25 cellular contexts compared by ENCODE assay signal in genomic region chr2:60972889-60973656, GRCh38. TPM values are rescaled to one million over a fixed set of nuclear protein-coding genes. Genes with fewer than 3 reads are reported as not detected.
DNase-seq lines count a peak whose midpoint lies in the region; ATAC-seq and TF ChIP-seq lines count a peak whose summit lies in the region.
"Had no signal": no experiment of that assay in that cellular context is flagged by ENCODE, and none has a peak within 500 bp of the region (broad histone marks: within the 10 kb centered on the region; RNA-seq: fewer than 3 reads in every experiment).

No MANE protein-coding gene starts in this region.

- TF ChIP-seq CTCF in activated B cell treated with CpG ODN at 0.5 μM for 24 hours (IDR thresholded peaks at IDR 0.05) (no peak), mucosa of descending colon (IDR thresholded peaks at IDR 0.05) (no peak), right atrium auricular region (IDR thresholded peaks at IDR 0.05) (no peak), A673 (conservative IDR thresholded peaks at IDR 0.05; ENCODE audit: low read depth, low read length) (no peak)

- BruUV-seq in A673 (replicated peaks; lab: Mats Ljungman, UMichigan), result no TSS peak

- peaks cover 88% of the 10 kb centered on the region for H3K4me1 Mint-ChIP-seq in activated B cell treated with CpG ODN at 0.5 μM for 24 hours

- H3K4me1 ChIP-seq in mucosa of descending colon (ENCODE audit: low read depth) (peaks cover 3% of the 10 kb centered on the region), right atrium auricular region (no peaks in the 10 kb centered on the region), A673 (ENCODE audit: insufficient read depth, low read length, poor library complexity, severe bottlenecking) (no peaks in the 10 kb centered on the region)
- H3K4me1 ChIP-seq: HAP-1, psoas muscle, SJCRH30 had no signal

- peak overlapping the region; percentile 73 for H3K4me3 Mint-ChIP-seq in activated B cell treated with CpG ODN at 0.5 μM for 24 hours
- H3K4me3 Mint-ChIP-seq: activated CD4-positive, alpha-beta T cell treated with anti-CD3 and anti-CD28 coated beads, Interleukin-2, amount 10 ng/mL, durations not matched to agents 7 days and 5 days; stimulated activated effector memory CD8-positive, alpha-beta T cell treated with anti-CD3 and anti-CD28 coated beads, Interleukin-12 subunit alpha, Interleukin-12 subunit beta, amount 100 ng/mL, for 72 hours had no signal

- no peaks in the 10 kb centered on the region for H3K27me3 Mint-ChIP-seq in activated B cell treated with CpG ODN at 0.5 μM for 24 hours
- H3K27me3 Mint-ChIP-seq: activated CD4-positive, alpha-beta T cell treated with anti-CD3 and anti-CD28 coated beads, Interleukin-2, amount 10 ng/mL, durations not matched to agents 7 days and 5 days had no signal

- ATAC-seq in GM18861 (IDR thresholded peaks at IDR 0.05; ENCODE audit: unreplicated experiment), result peak; percentile 7
- ATAC-seq in HG02885 (IDR thresholded peaks at IDR 0.05; ENCODE audit: poor library complexity, unreplicated experiment), result peak; percentile 2
- no peak for ATAC-seq in activated B cell treated with CpG ODN at 0.5 μM for 24 hours (ENCODE audit: low read depth)
- ATAC-seq in mucosa of descending colon, result peak; percentile 16
- no peak for ATAC-seq in activated naive CD4-positive, alpha-beta T cell treated with anti-CD3 and anti-CD28 coated beads, Interleukin-2, amount 50 U/mL, for 72 hours
- ATAC-seq: left ventricle myocardium superior; psoas muscle; stimulated activated effector memory CD8-positive, alpha-beta T cell treated with anti-CD3 and anti-CD28 coated beads, Interleukin-12 subunit alpha, Interleukin-12 subunit beta, amount 100 ng/mL, for 72 hours had no signal

- no peak for DNase-seq in activated B cell treated with CpG ODN at 0.5 μM for 24 hours
- DNase-seq in mucosa of descending colon, result peak in 1 of 3 donors; percentile 55
- DNase-seq in activated naive CD4-positive, alpha-beta T cell treated with anti-CD3 and anti-CD28 coated beads, Interleukin-2, amount 50 U/mL, for 72 hours (ENCODE audit: low spot score in 2 of 2), result no peak
- DNase-seq in right atrium auricular region (ENCODE audit: low spot score), result no peak
- DNase-seq in A673 (ENCODE audit: low spot score), result no peak
- DNase-seq in cardiac septum (ENCODE audit: low spot score), result no peak
- DNase-seq: activated CD4-positive, alpha-beta T cell treated with anti-CD3 and anti-CD28 coated beads, Interleukin-2, amount 10 ng/mL, durations not matched to agents 7 days and 5 days; cerebellar nuclear complex; erythroblast; foreskin melanocyte; hippocampal formation; left ventricle myocardium superior; NCI-H1105; NCI-H2081; NCI-H446; Peyer's patch; psoas muscle; SJCRH30; stimulated activated CD4-positive, alpha-beta T cell treated with anti-CD3 and anti-CD28 coated beads, Interleukin-1b, Interleukin-23, amount 100 ng/mL, for 48 hours; T-helper 1 cell had no signal

- H3K36me3 ChIP-seq in mucosa of descending colon (ENCODE audit: low read depth) (no peaks in the 10 kb centered on the region), right atrium auricular region (no peaks in the 10 kb centered on the region), A673 (ENCODE audit: insufficient read depth, low read length, poor library complexity, severe bottlenecking) (no peaks in the 10 kb centered on the region)
- H3K36me3 ChIP-seq: HAP-1, Peyer's patch, SJCRH30 had no signal

- H3K27ac Mint-ChIP-seq in activated B cell treated with CpG ODN at 0.5 μM for 24 hours, result peak overlapping the region; percentile 96
- H3K27ac Mint-ChIP-seq in activated naive CD4-positive, alpha-beta T cell treated with anti-CD3 and anti-CD28 coated beads, Interleukin-2, amount 50 U/mL, for 72 hours, result peak overlapping the region in 1 of 2 donors; percentile 41
- H3K27ac Mint-ChIP-seq: activated CD4-positive, alpha-beta T cell treated with anti-CD3 and anti-CD28 coated beads, Interleukin-2, amount 10 ng/mL, durations not matched to agents 7 days and 5 days; stimulated activated effector memory CD8-positive, alpha-beta T cell treated with anti-CD3 and anti-CD28 coated beads, Interleukin-12 subunit alpha, Interleukin-12 subunit beta, amount 100 ng/mL, for 72 hours had no signal

- H3K9me3 ChIP-seq in mucosa of descending colon, result no peaks in the 10 kb centered on the region
- no peaks in the 10 kb centered on the region for H3K9me3 ChIP-seq in right atrium auricular region
- no peaks in the 10 kb centered on the region for H3K9me3 ChIP-seq in A673 (ENCODE audit: low read depth, low read length, poor library complexity, severe bottlenecking)
- H3K9me3 ChIP-seq: HAP-1, Peyer's patch, psoas muscle, SJCRH30 had no signal

- no peaks in the 10 kb centered on the region for H3K9me3 Mint-ChIP-seq in activated B cell treated with CpG ODN at 0.5 μM for 24 hours
- no peaks in the 10 kb centered on the region for H3K9me3 Mint-ChIP-seq in activated naive CD4-positive, alpha-beta T cell treated with anti-CD3 and anti-CD28 coated beads, Interleukin-2, amount 50 U/mL, for 72 hours
- H3K9me3 Mint-ChIP-seq: activated CD4-positive, alpha-beta T cell treated with anti-CD3 and anti-CD28 coated beads, Interleukin-2, amount 10 ng/mL, durations not matched to agents 7 days and 5 days; activated T-helper 2 cell treated with anti-CD3 and anti-CD28 coated beads, Interferon-gamma antibody, Interleukin-2, Interleukin-4, amounts not matched to agents 10 μg/mL and 5 μg/mL and 100 μg/mL, durations not matched to agents 14 hours and 24 hours and 36 hours; stimulated activated effector memory CD8-positive, alpha-beta T cell treated with anti-CD3 and anti-CD28 coated beads, Interleukin-12 subunit alpha, Interleukin-12 subunit beta, amount 100 ng/mL, for 72 hours had no signal

- H3K27me3 ChIP-seq in right atrium auricular region (no peaks in the 10 kb centered on the region), A673 (replicated peaks; ENCODE audit: insufficient read depth, low read depth, low read length, poor library complexity) (no peaks in the 10 kb centered on the region)
- H3K27me3 ChIP-seq: Peyer's patch, SJCRH30 had no signal

- H3K36me3 Mint-ChIP-seq in activated B cell treated with CpG ODN at 0.5 μM for 24 hours (ENCODE audit: low read depth), result peaks cover 1% of the 10 kb centered on the region
- H3K36me3 Mint-ChIP-seq in activated naive CD4-positive, alpha-beta T cell treated with anti-CD3 and anti-CD28 coated beads, Interleukin-2, amount 50 U/mL, for 72 hours, result no peaks in the 10 kb centered on the region
- H3K36me3 Mint-ChIP-seq: stimulated activated effector memory CD8-positive, alpha-beta T cell treated with anti-CD3 and anti-CD28 coated beads, Interleukin-12 subunit alpha, Interleukin-12 subunit beta, amount 100 ng/mL, for 72 hours had no signal

- no peak overlapping the region for H3K27ac ChIP-seq in right atrium auricular region
- no peak overlapping the region for H3K27ac ChIP-seq in A673 (ENCODE audit: low read depth, low read length, poor library complexity, severe bottlenecking)
- H3K27ac ChIP-seq: psoas muscle, SJCRH30 had no signal

- CTCF ChIA-PET in activated B cell treated with CpG ODN at 0.5 μM for 24 hours (lab: Charles Lee) (interaction anchor here (1.0 to 1.8 kb wide), 4 partner anchors 14 to 168 kb away, joined by 3 to 7 read pairs (median 5); no protein-coding TSS in a partner anchor), A673 (lab: Charles Lee) (no interaction called here)

- POLR2A ChIA-PET in activated B cell treated with CpG ODN at 0.5 μM for 24 hours (lab: Charles Lee), result interaction anchor here (0.6 to 2.8 kb wide), 14 partner anchors 10 to 177 kb away, joined by 3 to 85 read pairs (median 8); partner anchors contain the start of gene REL
- POLR2A ChIA-PET in A673 (lab: Charles Lee; ENCODE audit: low non-redundant PET), result no interaction called here

- H3K4me3 ChIP-seq in mucosa of descending colon (no peak overlapping the region), right atrium auricular region (no peak overlapping the region), A673 (ENCODE audit: low read depth, low read length, poor library complexity, severe bottlenecking) (no peak overlapping the region)
- H3K4me3 ChIP-seq: HAP-1, psoas muscle, SJCRH30 had no signal

- intact Hi-C loops in activated B cell treated with CpG ODN at 0.5 μM for 24 hours (cut with micrococcal nuclease), result loop anchor here (1.0 kb wide), 1 partner anchor 11 kb away; no protein-coding TSS in a partner anchor
- intact Hi-C loops in mucosa of descending colon (cut with DNase I, micrococcal nuclease), result no loop called here
- intact Hi-C loops in A673 (cut with micrococcal nuclease; ENCODE audit: unreplicated experiment), result no loop called here
- intact Hi-C loops in cardiac septum (cut with DNase I), result no loop called here

RNA-seq across cellular contexts. Expression of gene PEX13, which starts 44.4 kb away (rescaled TPM):
- total RNA-seq in activated B cell treated with CpG ODN at 0.5 μM for 24 hours, result 14.4 and 17.8 TPM in 2 replicates
- total RNA-seq in mucosa of descending colon, result 10 to 100 TPM; 24.9 to 34.9 (median 28.9) TPM
- total RNA-seq in activated naive CD4-positive, alpha-beta T cell treated with anti-CD3 and anti-CD28 coated beads, Interleukin-2, amount 50 U/mL, for 72 hours, result 10 to 100 TPM; 14.4 to 20.7 TPM
- total RNA-seq in right atrium auricular region, result 10 to 100 TPM; 16.0 to 18.9 TPM
- total RNA-seq in A673 (2021), result 20.7 and 22.5 TPM in 2 replicates
- 24.0 TPM for total RNA-seq in cardiac septum

RNA-seq across cellular contexts. Expression of gene PUS10, which starts 45.0 kb away (rescaled TPM):
- total RNA-seq in activated B cell treated with CpG ODN at 0.5 μM for 24 hours (7.0 and 7.8 TPM in 2 replicates), mucosa of descending colon (10 to 100 TPM in 2 of 3 donors, 1 to 10 TPM in 1; 7.3 to 14.6 (median 12.8) TPM), right atrium auricular region (1 to 10 TPM; 1.8 to 4.6 TPM), A673 (2021) (4.2 and 5.2 TPM in 2 replicates), cardiac septum (3.3 TPM)
- 10 to 100 TPM in 1 of 2 donors, 1 to 10 TPM in 1; 8.5 to 13.4 TPM for total RNA-seq in activated naive CD4-positive, alpha-beta T cell treated with anti-CD3 and anti-CD28 coated beads, Interleukin-2, amount 50 U/mL, for 72 hours

Comparison
In these comparisons a context has a peak if more than half of its experiments do, and no peak if none do; other contexts are left out.
1. ATAC-seq: peak in GM18861 (single experiment), HG02885 (single experiment) and mucosa of descending colon (single experiment); none in activated B cell treated with CpG ODN at 0.5 μM for 24 hours (single experiment) and activated naive CD4-positive, alpha-beta T cell treated with anti-CD3 and anti-CD28 coated beads, Interleukin-2, amount 50 U/mL, for 72 hours (0 of 2).